Comparison of ENCODE assay signal across 8 cellular contexts in the genomic region with DNA sequence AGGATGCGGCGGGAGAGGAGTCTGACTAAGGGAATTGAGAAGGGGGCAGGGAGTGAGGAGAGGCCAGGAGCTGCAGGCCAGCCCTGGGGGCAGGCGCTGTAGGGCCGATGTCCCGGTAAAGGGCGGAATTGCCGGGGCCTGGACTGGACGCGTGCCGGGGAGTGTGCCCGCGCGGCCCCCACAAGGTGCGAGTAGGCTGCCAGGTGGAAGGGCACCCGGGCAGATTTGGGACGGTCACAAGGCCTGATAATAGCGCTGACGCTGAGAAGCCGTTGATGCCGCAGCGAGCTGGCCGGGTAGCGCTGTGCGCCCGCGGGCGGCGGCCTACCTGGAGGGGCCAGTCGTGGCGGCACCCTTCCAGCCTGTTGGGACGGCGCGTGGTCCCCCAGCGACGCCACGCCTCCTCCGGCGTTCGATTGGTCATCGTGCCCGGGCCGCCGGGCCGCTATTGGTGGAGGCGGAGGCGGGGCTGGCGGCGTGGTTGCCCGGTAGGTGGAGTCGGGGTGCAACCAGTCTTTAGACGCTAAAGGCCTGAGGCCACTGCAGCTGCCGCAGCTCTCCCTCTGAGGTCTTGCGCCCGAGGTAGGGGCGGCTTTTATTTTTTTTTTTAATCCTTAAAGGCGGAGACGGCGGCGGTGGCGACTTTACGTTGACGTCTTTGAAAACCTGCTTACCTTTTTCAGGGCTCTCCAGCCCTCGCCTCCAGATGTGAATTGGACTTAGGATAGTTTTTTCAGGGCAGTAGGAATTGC. TPM values are rescaled to one million over a fixed set of nuclear protein-coding genes. Genes with fewer than 3 reads are reported as not detected.
A peak's percentile ranks its signal among the peaks of the same experiment; 100 is the strongest.
DNase-seq lines count a peak whose midpoint lies in the region; ATAC-seq and TF ChIP-seq lines count a peak whose summit lies in the region.

No MANE protein-coding gene starts in this region.

- H3K4me1 ChIP-seq in muscle layer of colon (ENCODE audit: insufficient read depth, low read length), result peaks cover 11% of the 10 kb centered on the region

- peak overlapping the region; percentile 63 for H3K4me3 ChIP-seq in BJ (ENCODE audit: low read depth, low read length)
- H3K4me3 ChIP-seq in epithelial cell of esophagus (ENCODE audit: low read length), result peak overlapping the region; percentile 84
- H3K4me3 ChIP-seq in muscle layer of colon (ENCODE audit: low read depth in 1 of 2, low read length in 2 of 2), result peak overlapping the region; percentile 63 to 96

- peak; percentile 48 for DNase-seq in BJ (ENCODE audit: low read depth)
- DNase-seq in HS-5 (ENCODE audit: low read depth), result peak; percentile 60
- peak; percentile 96 for DNase-seq in activated CD8-positive, alpha-beta memory T cell treated with anti-CD3 and anti-CD28 coated beads for 24 hours
- DNase-seq in epithelial cell of esophagus (ENCODE audit: low read depth), result peak; percentile 96
- peak; percentile 86 to 94 for DNase-seq in stimulated activated CD8-positive, alpha-beta memory T cell treated with anti-CD3 and anti-CD28 coated beads, Interleukin-7, amount 100 ng/mL, for 4 hours (ENCODE audit: low read depth in 2 of 2)
- DNase-seq in NCI-H2227 (lab: John Stamatoyannopoulos, UW; ENCODE audit: unreplicated experiment), result no peak

- H3K36me3 ChIP-seq in BJ (ENCODE audit: control insufficient read depth, insufficient read depth, low read length) (no peaks in the 10 kb centered on the region), muscle layer of colon (ENCODE audit: insufficient read depth, low read length) (no peaks in the 10 kb centered on the region)

- TF ChIP-seq CTCF in BJ (IDR thresholded peaks at IDR 0.05; ENCODE audit: insufficient read depth, low read depth, low read length), result peak; percentile 4; the same call in 1 of the 2 replicates
- TF ChIP-seq CTCF in epithelial cell of esophagus (IDR thresholded peaks at IDR 0.05; ENCODE audit: insufficient read depth, low read depth, low read length, missing control alignments), result no peak

- ATAC-seq in GM19467 (IDR thresholded peaks at IDR 0.05; ENCODE audit: unreplicated experiment), result peak; percentile 77

- no peaks in the 10 kb centered on the region for H3K27me3 ChIP-seq in BJ (ENCODE audit: control insufficient read depth, insufficient read depth, low read length)
- no peaks in the 10 kb centered on the region for H3K27me3 ChIP-seq in muscle layer of colon (ENCODE audit: control insufficient read depth in 1 of 2, insufficient read depth in 2 of 2, low read length in 2 of 2)

- no peaks in the 10 kb centered on the region for H3K9me3 ChIP-seq in muscle layer of colon (ENCODE audit: low read length)

- H3K9ac ChIP-seq in muscle layer of colon (ENCODE audit: low read length), result peak overlapping the region; percentile 70

- peak overlapping the region; percentile 85 for H3K27ac ChIP-seq in muscle layer of colon (ENCODE audit: low read depth, low read length)

- CTCF ChIA-PET in BJ (lab: Yijun Ruan, JAX), result no interaction called here

- POLR2A ChIA-PET in BJ (lab: Charles Lee), result interaction anchor here (0.6 kb wide), 1 partner anchor 217 kb away, joined by 3 read pairs; no protein-coding TSS in a partner anchor

RNA-seq across cellular contexts. Expression of a gene that starts 0.9 kb away (rescaled TPM):
- 48.7 and 49.8 TPM in 2 replicates for polyA plus RNA-seq in BJ (2011; rRNA removed)
- 23.3 and 39.2 TPM in 2 replicates for polyA minus RNA-seq in BJ (2011; rRNA and poly(A)+ RNA removed)

RNA-seq across cellular contexts. Expression of a gene that starts 22.4 kb away (rescaled TPM):
- polyA plus RNA-seq in BJ (2011; rRNA removed), result 3,181 and 4,053 TPM in 2 replicates
- 525 and 1,040 TPM in 2 replicates for polyA minus RNA-seq in BJ (2011; rRNA and poly(A)+ RNA removed)

RNA-seq across cellular contexts. Expression of a gene that starts 54.6 kb away (rescaled TPM):
- polyA plus RNA-seq in BJ (2011; rRNA removed), result not detected in 2 replicates
- polyA minus RNA-seq in BJ (2011; rRNA and poly(A)+ RNA removed), result not detected in 2 replicates
